In the genomic region with DNA sequence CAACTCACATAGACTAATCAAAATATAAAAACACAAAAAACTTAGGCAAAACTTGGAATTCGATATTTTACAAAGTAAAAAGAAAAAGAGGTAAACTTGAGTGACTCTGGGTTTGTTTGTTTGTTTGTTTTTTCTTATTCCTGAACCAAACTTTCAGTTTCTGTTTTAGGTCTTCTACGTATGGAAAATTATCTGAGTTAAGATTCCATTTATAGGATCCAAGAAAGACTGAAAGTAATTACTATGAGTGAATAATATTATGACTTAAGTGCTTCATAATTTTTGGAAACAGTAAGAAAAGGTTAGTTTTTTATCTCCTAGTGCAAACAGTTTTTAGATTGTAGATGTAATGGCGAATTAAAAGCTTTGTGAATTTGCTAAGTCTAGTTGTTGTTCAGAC, we compare ENCODE assay signal across 12 cellular contexts. TPM values are rescaled to one million over a fixed set of nuclear protein-coding genes. Genes with fewer than 3 reads are reported as not detected.
DNase-seq lines count a peak whose midpoint lies in the region; ATAC-seq and TF ChIP-seq lines count a peak whose summit lies in the region.
"Had no signal": no experiment of that assay in that cellular context is flagged by ENCODE, and none has a peak within 500 bp of the region (broad histone marks: within the 10 kb centered on the region; RNA-seq: fewer than 3 reads in every experiment).

No MANE protein-coding gene starts in this region.

- DNase-seq in heart right ventricle (no peak), left cardiac atrium (no peak), immature natural killer cell (peak in 1 of 3 donors; percentile 35), tibial nerve (ENCODE audit: low spot score in 2 of 2) (no peak), NCI-H2029 treated with DMSO at 0.1 percent for 48 hours (lab: John Stamatoyannopoulos, UW) (no peak), H7 (no peak), NCI-H510A (lab: John Stamatoyannopoulos, UW) (no peak)
- DNase-seq in T-helper 2 cell treated with Interferon-gamma antibody and Interleukin-4, amounts not matched to agents 5 μg/mL and 100 μg/mL, for 36 hours (ENCODE audit: low spot score): no peak
- DNase-seq: mesendoderm, NCI-H187 treated with DMSO at 0.1 percent for 48 hours had no signal

- intact Hi-C loops in heart right ventricle (cut with DNase I): loop anchor here in 1 of 10 donors (5.0 kb wide), 1 partner anchor 48 kb away; no protein-coding TSS in a partner anchor
- intact Hi-C loops in left cardiac atrium (cut with DNase I): no loop called here

- no peak for TF ChIP-seq POLR2A in tibial nerve (IDR thresholded peaks at IDR 0.05)

- peaks cover 0 to 33% (median 0%) of the 10 kb centered on the region in 9 donors for H3K36me3 ChIP-seq in heart right ventricle
- no peaks in the 10 kb centered on the region for H3K36me3 ChIP-seq in tibial nerve
- no peaks in the 10 kb centered on the region for H3K36me3 ChIP-seq in H7 (replicated peaks; ENCODE audit: control insufficient read depth, insufficient read depth, low read length)

- no peaks in the 10 kb centered on the region for H3K9me3 ChIP-seq in heart right ventricle
- no peaks in the 10 kb centered on the region for H3K9me3 ChIP-seq in tibial nerve

- H3K27me3 ChIP-seq in heart right ventricle: no peaks in the 10 kb centered on the region
- H3K27me3 ChIP-seq in tibial nerve: no peaks in the 10 kb centered on the region
- H3K27me3 ChIP-seq in H7 (ENCODE audit: control insufficient read depth, insufficient read depth, low read length): no peaks in the 10 kb centered on the region

- 32 to 52% methylated on average over 3 of the region's 3 CpGs for WGBS in heart right ventricle, 2 donors
- WGBS in tibial nerve, 2 donors: 39 to 45% methylated on average over 3 of the region's 3 CpGs

- no peaks in the 10 kb centered on the region for H3K27me3 Mint-ChIP-seq in T-helper 2 cell treated with Interferon-gamma antibody and Interleukin-4, amounts not matched to agents 5 μg/mL and 100 μg/mL, for 36 hours (ENCODE audit: low read depth)
- peaks cover 0 to 2% (median 2%) of the 10 kb centered on the region in 3 donors for H3K27me3 Mint-ChIP-seq in immature natural killer cell (ENCODE audit: low read depth in 3 of 3)

- H3K36me3 Mint-ChIP-seq in T-helper 2 cell treated with Interferon-gamma antibody and Interleukin-4, amounts not matched to agents 5 μg/mL and 100 μg/mL, for 36 hours (ENCODE audit: low read depth): peaks cover 59% of the 10 kb centered on the region
- H3K36me3 Mint-ChIP-seq in immature natural killer cell: peaks cover 10 to 15% (median 12%) of the 10 kb centered on the region in 3 donors

- H3K4me1 ChIP-seq in heart right ventricle (peaks cover 0 to 47% (median 0%) of the 10 kb centered on the region in 9 donors), tibial nerve (no peaks in the 10 kb centered on the region)

- H3K27ac ChIP-seq in heart right ventricle (peak overlapping the region; percentile 1 to 80 (median 63)), tibial nerve (peak overlapping the region in 3 of 4 donors; percentile 53 to 71 (median 60))
- H3K27ac ChIP-seq: C4-2B had no signal

- no peaks in the 10 kb centered on the region for H3K9me3 Mint-ChIP-seq in T-helper 2 cell treated with Interferon-gamma antibody and Interleukin-4, amounts not matched to agents 5 μg/mL and 100 μg/mL, for 36 hours
- H3K9me3 Mint-ChIP-seq in immature natural killer cell: no peaks in the 10 kb centered on the region

- H3K4me3 ChIP-seq in heart right ventricle (peak overlapping the region; percentile 4 to 48 (median 38)), tibial nerve (peak overlapping the region; percentile 3 to 30 (median 17)), H7 (ENCODE audit: insufficient read depth, low read depth, low read length) (no peak overlapping the region)

- peak overlapping the region; percentile 87 for H3K4me3 Mint-ChIP-seq in T-helper 2 cell treated with Interferon-gamma antibody and Interleukin-4, amounts not matched to agents 5 μg/mL and 100 μg/mL, for 36 hours
- H3K4me3 Mint-ChIP-seq in immature natural killer cell: peak overlapping the region; percentile 78 to 95 (median 82)

- peaks cover 64% of the 10 kb centered on the region for H3K4me1 Mint-ChIP-seq in T-helper 2 cell treated with Interferon-gamma antibody and Interleukin-4, amounts not matched to agents 5 μg/mL and 100 μg/mL, for 36 hours (ENCODE audit: low read depth)
- H3K4me1 Mint-ChIP-seq in immature natural killer cell: peaks cover 67 to 93% of the 10 kb centered on the region in 2 donors

- no peak for TF ChIP-seq CTCF in heart right ventricle (IDR thresholded peaks at IDR 0.05)
- TF ChIP-seq CTCF in tibial nerve (IDR thresholded peaks at IDR 0.05): no peak

- H3K27ac Mint-ChIP-seq in T-helper 2 cell treated with Interferon-gamma antibody and Interleukin-4, amounts not matched to agents 5 μg/mL and 100 μg/mL, for 36 hours: peak overlapping the region; percentile 94
- peak overlapping the region; percentile 91 to 98 (median 94) for H3K27ac Mint-ChIP-seq in immature natural killer cell

- TF ChIP-seq EP300 in tibial nerve (IDR thresholded peaks at IDR 0.05): no peak

- no peak for ATAC-seq in heart right ventricle
- ATAC-seq in left cardiac atrium: no peak
- ATAC-seq: esophagus mucosa had no signal

RNA-seq across cellular contexts. Expression of gene ST8SIA4, which starts 13.2 kb away (rescaled TPM):
- 10 to 100 TPM in 1 of 10 donors, 1 to 10 TPM in 9; 1.6 to 12.9 (median 5.1) TPM for total RNA-seq in heart right ventricle
- polyA plus RNA-seq in heart right ventricle: 1 to 10 TPM in 1 of 2 donors, under 1 TPM in 1; 0.70 to 1.5 TPM
- 1 to 10 TPM; 4.9 to 8.1 TPM for total RNA-seq in left cardiac atrium
- 10 to 100 TPM; 15.7 to 19.9 (median 19.2) TPM for polyA plus RNA-seq in immature natural killer cell
- total RNA-seq in tibial nerve: 1 to 10 TPM; 1.8 to 5.7 (median 3.5) TPM
- total RNA-seq in H7 (2014; rRNA removed; shearing (Covaris generic)): 1.00 and 2.5 TPM in 2 replicates
